12 cellular contexts compared by ENCODE assay signal in genomic region chr17:28879886-28880571, GRCh38.
"Had no signal": no experiment of that assay in that cellular context is flagged by ENCODE, and none has a peak within 500 bp of the region (broad histone marks: within the 10 kb centered on the region; RNA-seq: fewer than 3 reads in every experiment).

No MANE protein-coding gene starts in this region.

- H3K27ac ChIP-seq: gastrocnemius medialis, left lung, ovary, thoracic aorta had no signal

- H3K9me3 ChIP-seq: gastrocnemius medialis, left lung, ovary, thoracic aorta had no signal

- H3K4me3 ChIP-seq: gastrocnemius medialis, left lung, ovary, thoracic aorta had no signal

- H3K27me3 ChIP-seq: gastrocnemius medialis, left lung, ovary had no signal

- H3K27me3 Mint-ChIP-seq: activated CD4-positive, alpha-beta T cell treated with anti-CD3 and anti-CD28 coated beads, Interleukin-2, amount 10 ng/mL, durations not matched to agents 24 days and 14 days; activated naive CD8-positive, alpha-beta T cell; memory B cell; stimulated activated naive CD8-positive, alpha-beta T cell treated with anti-CD3 and anti-CD28 coated beads, Interleukin-15, amount 100 ng/mL, for 72 hours had no signal

- H3K4me3 Mint-ChIP-seq: activated CD4-positive, alpha-beta T cell treated with anti-CD3 and anti-CD28 coated beads, Interleukin-2, amount 10 ng/mL, durations not matched to agents 24 days and 14 days; activated naive CD8-positive, alpha-beta T cell; memory B cell; nephron; stimulated activated naive CD8-positive, alpha-beta T cell treated with anti-CD3 and anti-CD28 coated beads, Interleukin-15, amount 100 ng/mL, for 72 hours had no signal

- H3K4me1 ChIP-seq: gastrocnemius medialis, left lung had no signal

- DNase-seq: activated CD4-positive, alpha-beta T cell treated with anti-CD3 and anti-CD28 coated beads, Interleukin-2, amount 10 ng/mL, durations not matched to agents 24 days and 14 days; activated CD8-positive, alpha-beta memory T cell treated with anti-CD3 and anti-CD28 coated beads for 24 hours; anterior cingulate cortex; gastrocnemius medialis; ovary; stimulated activated CD4-positive, alpha-beta T cell treated with anti-CD3 and anti-CD28 coated beads, Interleukin-4, amount 100 ng/mL, for 24 hours; stimulated activated naive CD8-positive, alpha-beta T cell treated with anti-CD3 and anti-CD28 coated beads, Interleukin-15, amount 100 ng/mL, for 72 hours had no signal

- H3K36me3 ChIP-seq: ovary had no signal

- H3K27ac Mint-ChIP-seq: activated CD4-positive, alpha-beta T cell treated with anti-CD3 and anti-CD28 coated beads, Interleukin-2, amount 10 ng/mL, durations not matched to agents 24 days and 14 days; activated naive CD8-positive, alpha-beta T cell; memory B cell; nephron had no signal

- ATAC-seq: gastrocnemius medialis; stimulated activated naive CD8-positive, alpha-beta T cell treated with anti-CD3 and anti-CD28 coated beads, Interleukin-15, amount 100 ng/mL, for 72 hours had no signal

- H3K9me3 Mint-ChIP-seq: activated CD4-positive, alpha-beta T cell treated with anti-CD3 and anti-CD28 coated beads, Interleukin-2, amount 10 ng/mL, durations not matched to agents 24 days and 14 days; memory B cell; nephron; stimulated activated naive CD8-positive, alpha-beta T cell treated with anti-CD3 and anti-CD28 coated beads, Interleukin-15, amount 100 ng/mL, for 72 hours had no signal

- H3K4me1 Mint-ChIP-seq: nephron had no signal
